14 cellular contexts compared by ENCODE assay signal in the genomic region with DNA sequence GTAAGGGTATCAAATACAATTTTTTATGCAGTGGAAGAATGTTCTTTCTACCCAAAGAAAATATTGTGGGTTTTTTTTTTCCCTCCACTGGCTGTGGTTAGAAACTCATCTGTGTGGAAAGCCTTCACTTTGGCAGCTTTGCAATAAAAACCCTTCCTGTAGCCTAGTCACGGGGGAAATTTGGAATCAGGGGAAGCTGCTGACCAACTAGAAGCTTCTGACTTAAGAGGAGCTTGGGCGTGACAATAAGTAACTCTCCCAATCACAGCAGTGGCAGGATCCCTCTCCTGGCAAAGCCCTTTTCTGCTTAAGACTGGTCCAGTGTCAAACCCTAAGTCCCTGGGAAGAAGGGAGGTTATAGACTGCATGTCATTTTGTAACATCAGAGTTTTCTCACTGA.
DNase-seq lines count a peak whose midpoint lies in the region; ATAC-seq lines count a peak whose summit lies in the region.
"Had no signal": no experiment of that assay in that cellular context is flagged by ENCODE, and none has a peak within 500 bp of the region (broad histone marks: within the 10 kb centered on the region; RNA-seq: fewer than 3 reads in every experiment).

No MANE protein-coding gene starts in this region.

- no peak for ATAC-seq in activated CD4-positive, CD25-positive, alpha-beta regulatory T cell treated with anti-CD3 and anti-CD28 coated beads, Interleukin-2, amount 50 U/mL, for 24 hours
- ATAC-seq in HG03108 (IDR thresholded peaks at IDR 0.05; ENCODE audit: unreplicated experiment) = no peak
- ATAC-seq: stimulated activated naive B cell treated with anti-CD40 and anti-IgM and Interleukin-4, amounts not matched to agents 10 μg/mL and 1 μg/mL and 100 μg/mL, for 72 hours had no signal

- H3K4me3 ChIP-seq in skeletal muscle cell (ENCODE audit: low read depth, low read length) = no peak overlapping the region
- H3K4me3 ChIP-seq: body of pancreas, dorsolateral prefrontal cortex, esophagus muscularis mucosa, SJCRH30 had no signal

- DNase-seq in EH (ENCODE audit: low read depth) (peak; percentile 68), MV-4-11 (lab: John Stamatoyannopoulos, UW) (peak; percentile 11), fibroblast of peridontal ligament (ENCODE audit: extremely low read depth) (peak; percentile 98), skeletal muscle cell (ENCODE audit: low read depth) (peak; percentile 14), GDM1 (lab: John Stamatoyannopoulos, UW) (no peak), NOMO-1 treated with dmso at 0.1 percent for 144 hours (lab: John Stamatoyannopoulos, UW; ENCODE audit: unreplicated experiment) (no peak)
- DNase-seq: dorsolateral prefrontal cortex; NCI-H226; SJCRH30; stimulated activated naive B cell treated with anti-CD40 and anti-IgM and Interleukin-4, amounts not matched to agents 10 μg/mL and 1 μg/mL and 100 μg/mL, for 72 hours had no signal

Comparison
In these comparisons a context has a peak if more than half of its experiments do, and no peak if none do; other contexts are left out.
1. DNase-seq: peak in EH (single experiment), MV-4-11 (single experiment), fibroblast of peridontal ligament (single experiment) and skeletal muscle cell (single experiment); none in GDM1 (single experiment) and NOMO-1 treated with dmso at 0.1 percent for 144 hours (single experiment).